8 cellular contexts compared by ENCODE assay signal in genomic region chr2:8412586-8412985, GRCh38.
A peak's percentile ranks its signal among the peaks of the same experiment; 100 is the strongest.
DNase-seq lines count a peak whose midpoint lies in the region; ATAC-seq, FAIRE-seq and TF ChIP-seq lines count a peak whose summit lies in the region.

No MANE protein-coding gene starts in this region.

- H2BK120ac ChIP-seq in trophoblast cell (ENCODE audit: insufficient read depth, low read length, poor library complexity), result no peak overlapping the region

- no peak overlapping the region for H3K23ac ChIP-seq in trophoblast cell (ENCODE audit: low read length)

- intact Hi-C loops in left ventricle myocardium superior (cut with micrococcal nuclease), result no loop called here

- H3K79me1 ChIP-seq in trophoblast cell (ENCODE audit: low read length), result peaks cover 5% of the 10 kb centered on the region

- H2AFZ ChIP-seq in trophoblast cell (ENCODE audit: insufficient read depth, low read length, poor library complexity), result no peak overlapping the region

- no peak for FAIRE-seq in GM19239 (lab: Jason Lieb, UNC)

- H3K4me3 ChIP-seq in adipocyte (ENCODE audit: low read length) (peak overlapping the region; percentile 53), trophoblast cell (ENCODE audit: low read depth, low read length) (no peak overlapping the region)

- H3K4me1 ChIP-seq in adipocyte (ENCODE audit: control insufficient read depth, insufficient read depth, low read length), result peaks cover 71% of the 10 kb centered on the region
- peaks cover 7 to 10% of the 10 kb centered on the region in 2 experiments for H3K4me1 ChIP-seq in trophoblast cell (ENCODE audit: control insufficient read depth in 1 of 2, insufficient read depth in 2 of 2, low read length in 2 of 2)

- H3K9ac ChIP-seq in adipocyte (ENCODE audit: low read length) (peak overlapping the region; percentile 67), trophoblast cell (ENCODE audit: low read length) (no peak overlapping the region)

- H3K79me2 ChIP-seq in trophoblast cell (ENCODE audit: control insufficient read depth, insufficient read depth, low read length, poor library complexity), result no peaks in the 10 kb centered on the region

- H2AK5ac ChIP-seq in trophoblast cell (ENCODE audit: low read length), result no peak overlapping the region

- H3K14ac ChIP-seq in trophoblast cell (ENCODE audit: low read length), result no peak overlapping the region

- H3K18ac ChIP-seq in trophoblast cell (ENCODE audit: low read length), result no peak overlapping the region

- no peaks in the 10 kb centered on the region for H3K27me3 ChIP-seq in adipocyte (replicated peaks; ENCODE audit: control insufficient read depth, insufficient read depth, low read length)
- no peaks in the 10 kb centered on the region for H3K27me3 ChIP-seq in trophoblast cell (ENCODE audit: insufficient read depth, low read length)

- peak overlapping the region; percentile 21 for H4K91ac ChIP-seq in trophoblast cell (ENCODE audit: low read depth, low read length)

- H2BK5ac ChIP-seq in trophoblast cell (ENCODE audit: low read depth, low read length, poor library complexity), result no peak overlapping the region

- H3K27ac ChIP-seq in trophoblast cell (ENCODE audit: low read depth, low read length), result peak overlapping the region; percentile 61

- peak; percentile 79 for ATAC-seq in left ventricle myocardium superior
- no peak for ATAC-seq in GM18505 (IDR thresholded peaks at IDR 0.05; ENCODE audit: unreplicated experiment)
- no peak for ATAC-seq in HG02759 (IDR thresholded peaks at IDR 0.05; ENCODE audit: unreplicated experiment)

- peak overlapping the region; percentile 27 for H2BK12ac ChIP-seq in trophoblast cell (ENCODE audit: low read length)

- no peak overlapping the region for H3K4me2 ChIP-seq in trophoblast cell (ENCODE audit: low read length)

- H3K36me3 ChIP-seq in adipocyte (ENCODE audit: control insufficient read depth, insufficient read depth, low read length, severe bottlenecking) (no peaks in the 10 kb centered on the region), trophoblast cell (ENCODE audit: control insufficient read depth in 1 of 2, insufficient read depth in 2 of 2, low read length in 2 of 2) (no peaks in the 10 kb centered on the region)

- WGBS in trophoblast cell (ENCODE audit: extremely low coverage, insufficient coverage, insufficient read length), result no CpG with 5 or more reads among the region's 4 CpGs

- no peak overlapping the region for H4K12ac ChIP-seq in trophoblast cell (ENCODE audit: low read depth, low read length)

- H3K4ac ChIP-seq in trophoblast cell (ENCODE audit: low read depth, low read length), result no peak overlapping the region

- DNase-seq in AG08395 (ENCODE audit: low spot score) (peak; percentile 68), adipocyte (ENCODE audit: low read depth) (peak; percentile 76), left ventricle myocardium superior (peak; percentile 59), trophoblast cell (no peak), GM19239 (ENCODE audit: insufficient read length, low spot score) (no peak), dermis blood vessel endothelial cell (no peak)

- no peak for TF ChIP-seq POLR2A in GM18505 (IDR thresholded peaks at IDR 0.05; ENCODE audit: borderline replicate concordance, extremely low read depth, insufficient read depth, insufficient read length)

- H4K8ac ChIP-seq in trophoblast cell (ENCODE audit: low read depth, low read length), result no peak overlapping the region

- no peaks in the 10 kb centered on the region for H3K9me3 ChIP-seq in adipocyte (ENCODE audit: control insufficient read depth, low read length)
- H3K9me3 ChIP-seq in trophoblast cell (ENCODE audit: insufficient read depth, low read depth, low read length), result peaks cover 2% of the 10 kb centered on the region

Comparison
In these comparisons a context has a peak if more than half of its experiments do, and no peak if none do; other contexts are left out.
1. DNase-seq: peak in AG08395 (single experiment), adipocyte (single experiment) and left ventricle myocardium superior (single experiment); none in trophoblast cell (0 of 2), GM19239 (single experiment) and dermis blood vessel endothelial cell (single experiment).